Comparison of ENCODE assay signal across 10 cellular contexts in the genomic region with DNA sequence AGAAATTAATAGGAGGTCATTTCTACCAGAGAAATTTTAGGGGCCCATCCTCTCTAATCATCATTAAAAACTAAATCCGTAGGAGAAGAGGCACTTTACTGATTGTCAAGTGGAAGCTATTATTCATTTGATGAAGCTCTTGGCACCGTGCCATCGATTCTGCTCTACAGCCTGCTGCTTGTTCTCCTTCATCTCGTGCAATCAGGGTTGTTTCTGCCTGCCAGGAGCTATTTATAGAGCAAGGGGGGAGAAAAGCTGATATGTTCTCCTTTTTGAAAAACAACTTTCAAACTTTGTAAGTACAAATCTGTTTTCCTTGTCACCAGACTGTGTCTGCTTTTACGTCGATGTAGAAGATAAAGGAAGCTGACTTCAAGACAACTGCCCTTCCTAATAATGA.
A peak's percentile ranks its signal among the peaks of the same experiment; 100 is the strongest.
DNase-seq lines count a peak whose midpoint lies in the region; ATAC-seq and TF ChIP-seq lines count a peak whose summit lies in the region.
"Had no signal": no experiment of that assay in that cellular context is flagged by ENCODE, and none has a peak within 500 bp of the region (broad histone marks: within the 10 kb centered on the region; RNA-seq: fewer than 3 reads in every experiment).

No MANE protein-coding gene starts in this region.

- no peaks in the 10 kb centered on the region for H3K9me3 Mint-ChIP-seq in type B pancreatic cell
- H3K9me3 Mint-ChIP-seq in CD8-positive, alpha-beta T cell, result no peaks in the 10 kb centered on the region

- 0 to 5% (median 4%) methylated on average over 6 of the region's 6 CpGs for WGBS in heart left ventricle, 4 donors

- POLR2A ChIA-PET in CD8-positive, alpha-beta T cell (lab: Charles Lee), result no interaction called here

- TF ChIP-seq CTCF in heart left ventricle (IDR thresholded peaks at IDR 0.05) (no peak), choroid plexus epithelial cell (conservative IDR thresholded peaks at IDR 0.05; ENCODE audit: low read depth, low read length) (no peak), type B pancreatic cell (conservative IDR thresholded peaks at IDR 0.05) (no peak)
- no peak for TF ChIP-seq CTCF in CD8-positive, alpha-beta T cell (IDR thresholded peaks at IDR 0.05)

- no peaks in the 10 kb centered on the region for H3K27me3 Mint-ChIP-seq in type B pancreatic cell
- H3K27me3 Mint-ChIP-seq in CD8-positive, alpha-beta T cell (ENCODE audit: low read depth), result no peaks in the 10 kb centered on the region

- no peak overlapping the region for H3K27ac Mint-ChIP-seq in type B pancreatic cell
- H3K27ac Mint-ChIP-seq in CD8-positive, alpha-beta T cell, result no peak overlapping the region

- no peaks in the 10 kb centered on the region for H3K36me3 Mint-ChIP-seq in type B pancreatic cell
- no peaks in the 10 kb centered on the region for H3K36me3 Mint-ChIP-seq in CD8-positive, alpha-beta T cell

- CTCF ChIA-PET in CD8-positive, alpha-beta T cell (lab: Charles Lee), result no interaction called here

- no peak overlapping the region for H3K27ac ChIP-seq in heart left ventricle
- H3K27ac ChIP-seq in CD8-positive, alpha-beta T cell (ENCODE audit: low read depth, low read length), result no peak overlapping the region

- DNase-seq in heart left ventricle, result peak in 3 of 5 donors; percentile 7 to 32 (median 18)
- DNase-seq in cardiac septum (ENCODE audit: low spot score), result no peak
- DNase-seq in NCI-H2171 treated with DMSO at 0.1 percent for 48 hours (lab: John Stamatoyannopoulos, UW), result peak; percentile 91
- DNase-seq in choroid plexus epithelial cell (ENCODE audit: low read depth), result peak; percentile 0
- DNase-seq in type B pancreatic cell (ENCODE audit: extremely low spot score, unreplicated experiment), result no peak
- no peak for DNase-seq in CD8-positive, alpha-beta T cell
- no peak for DNase-seq in HK-2 (ENCODE audit: unreplicated experiment)
- DNase-seq: activated CD4-positive, alpha-beta T cell treated with anti-CD3 and anti-CD28 coated beads, Interleukin-2, amount 50 U/mL, for 1 hour; AML-193 had no signal

- H3K36me3 ChIP-seq in heart left ventricle, result no peaks in the 10 kb centered on the region
- H3K36me3 ChIP-seq in CD8-positive, alpha-beta T cell (ENCODE audit: insufficient read depth, low read length), result no peaks in the 10 kb centered on the region

- peaks cover 0 to 3% (median 0%) of the 10 kb centered on the region in 12 donors for H3K4me1 ChIP-seq in heart left ventricle
- H3K4me1 ChIP-seq in CD8-positive, alpha-beta T cell (ENCODE audit: insufficient read depth, low read length), result no peaks in the 10 kb centered on the region

- TF ChIP-seq POLR2A in heart left ventricle (IDR thresholded peaks at IDR 0.05), result no peak

- intact Hi-C loops in heart left ventricle (cut with DNase I), result no loop called here
- intact Hi-C loops in cardiac septum (cut with DNase I), result no loop called here
- intact Hi-C loops in CD8-positive, alpha-beta T cell (cut with DNase I, micrococcal nuclease), result no loop called here

- peak overlapping the region; percentile 51 for H3K4me3 Mint-ChIP-seq in type B pancreatic cell
- H3K4me3 Mint-ChIP-seq in CD8-positive, alpha-beta T cell, result no peak overlapping the region

- H3K4me3 ChIP-seq in heart left ventricle (no peak overlapping the region), choroid plexus epithelial cell (ENCODE audit: low read depth, low read length) (no peak overlapping the region)
- no peak overlapping the region for H3K4me3 ChIP-seq in CD8-positive, alpha-beta T cell (ENCODE audit: low read depth, low read length)

- H3K4me1 Mint-ChIP-seq in type B pancreatic cell (ENCODE audit: unreplicated experiment), result peaks cover 6% of the 10 kb centered on the region
- no peaks in the 10 kb centered on the region for H3K4me1 Mint-ChIP-seq in CD8-positive, alpha-beta T cell (ENCODE audit: low read depth)

- no peaks in the 10 kb centered on the region for H3K9me3 ChIP-seq in heart left ventricle
- H3K9me3 ChIP-seq in CD8-positive, alpha-beta T cell (ENCODE audit: low read length), result no peaks in the 10 kb centered on the region

- ATAC-seq in heart left ventricle (no peak), HG03354 (IDR thresholded peaks at IDR 0.05; ENCODE audit: poor library complexity, severe bottlenecking, unreplicated experiment) (no peak)
- no peak for ATAC-seq in CD8-positive, alpha-beta T cell

- H3K27me3 ChIP-seq in heart left ventricle, result no peaks in the 10 kb centered on the region
- no peaks in the 10 kb centered on the region for H3K27me3 ChIP-seq in CD8-positive, alpha-beta T cell (ENCODE audit: insufficient read depth, low read length)

Comparison
In these comparisons a context has a peak if more than half of its experiments do, and no peak if none do; other contexts are left out.
1. DNase-seq: peak in heart left ventricle (3 of 5), NCI-H2171 treated with DMSO at 0.1 percent for 48 hours (single experiment) and choroid plexus epithelial cell (single experiment); none in cardiac septum (single experiment), type B pancreatic cell (single experiment), CD8-positive, alpha-beta T cell (0 of 7) and HK-2 (single experiment).